ENCODE assay signal across 1 cellular context in genomic region chr6:121653624-121654008, GRCh38.
TF ChIP-seq lines count a peak whose summit lies in the region.

No MANE protein-coding gene starts in this region.

TF ChIP-seq in SK-N-SH treated with all-trans-retinoic acid at 6 μM for 48 hours, 23 proteins besides CTCF, POLR2A, EP300 and RAD21 (continued from another document):
- no peak for TF ChIP-seq POU6F1 (CRISPR knock-in tag; IDR thresholded peaks at IDR 0.05; ENCODE audit: borderline replicate concordance, low read depth)
- TF ChIP-seq GLIS3 (CRISPR knock-in tag; IDR thresholded peaks at IDR 0.05): no peak
- TF ChIP-seq TCF4 (CRISPR knock-in tag; IDR thresholded peaks at IDR 0.05; ENCODE audit: borderline replicate concordance): no peak
